9 cellular contexts compared by ENCODE assay signal in the genomic region with DNA sequence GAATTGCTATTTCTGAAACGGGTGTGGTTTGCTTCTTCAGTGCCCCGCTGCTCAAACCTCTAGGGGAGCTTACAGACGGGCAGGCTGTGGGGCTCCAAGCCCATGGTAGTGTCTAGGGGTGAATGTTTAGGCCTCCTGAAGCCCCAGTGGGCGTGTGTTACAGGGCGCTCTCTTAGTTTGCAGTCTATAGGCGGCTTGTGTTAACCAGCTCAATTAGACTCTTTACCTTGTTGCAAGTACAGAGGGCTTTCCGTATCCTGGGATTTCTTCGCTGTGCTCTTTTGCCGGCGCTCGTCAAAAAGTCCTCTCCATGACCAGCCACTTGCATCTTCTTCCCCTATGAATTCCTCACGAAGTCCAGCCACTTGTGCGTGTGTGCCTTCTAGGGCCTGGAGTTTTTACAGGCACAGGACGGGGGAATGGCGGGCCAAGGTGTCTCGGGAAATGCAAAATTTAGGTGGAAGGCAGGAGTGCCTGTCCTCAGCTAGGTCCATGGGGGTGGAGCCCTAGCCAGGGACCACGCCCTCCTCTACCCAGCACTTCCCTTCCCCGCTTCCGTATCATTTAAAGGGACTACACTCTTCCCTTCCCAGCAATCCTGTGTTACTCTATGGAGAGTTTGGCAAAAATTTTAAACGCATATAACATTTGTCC.
DNase-seq lines count a peak whose midpoint lies in the region; ATAC-seq, FAIRE-seq and TF ChIP-seq lines count a peak whose summit lies in the region.
"Had no signal": no experiment of that assay in that cellular context is flagged by ENCODE, and none has a peak within 500 bp of the region (broad histone marks: within the 10 kb centered on the region; RNA-seq: fewer than 3 reads in every experiment).

No MANE protein-coding gene starts in this region.

- intact Hi-C loops in dendritic cell treated with granulocyte-macrophage colony-stimulating factor and Interleukin-4, amounts not matched to agents 40 ng/mL and 50 ng/mL, for 4 days (cut with micrococcal nuclease): no loop called here
- intact Hi-C loops in kidney (cut with DNase I): no loop called here

- H3K27ac ChIP-seq in kidney (ENCODE audit: low read depth in 2 of 2, low read length in 2 of 2) (no peak overlapping the region), small intestine (ENCODE audit: low read depth in 1 of 2, low read length in 1 of 2) (no peak overlapping the region)
- H3K27ac ChIP-seq in effector memory CD4-positive, alpha-beta T cell (ENCODE audit: insufficient read depth, low read length, poor library complexity, severe bottlenecking): no peak overlapping the region

- no peak overlapping the region for H3K9ac ChIP-seq in kidney (ENCODE audit: low read length in 2 of 2)

- H3K4me1 Mint-ChIP-seq in dendritic cell treated with granulocyte-macrophage colony-stimulating factor and Interleukin-4, amounts not matched to agents 40 ng/mL and 50 ng/mL, for 4 days (ENCODE audit: low read depth): no peaks in the 10 kb centered on the region

- H3K27me3 ChIP-seq in small intestine (ENCODE audit: control insufficient read depth in 2 of 2, insufficient read depth in 2 of 2, low read length in 2 of 2): no peaks in the 10 kb centered on the region
- H3K27me3 ChIP-seq in effector memory CD4-positive, alpha-beta T cell (replicated peaks; ENCODE audit: control insufficient read depth, insufficient read depth, low read length, poor library complexity, severe bottlenecking): no peaks in the 10 kb centered on the region

- H3K27ac Mint-ChIP-seq in dendritic cell treated with granulocyte-macrophage colony-stimulating factor and Interleukin-4, amounts not matched to agents 40 ng/mL and 50 ng/mL, for 4 days: peak overlapping the region; percentile 55

- WGBS in small intestine, 3 donors: 36 to 50% (median 46%) methylated on average over 20 of the region's 20 CpGs

- H3K9me3 ChIP-seq in kidney (ENCODE audit: control insufficient read depth in 1 of 2, low read length in 2 of 2) (no peaks in the 10 kb centered on the region), small intestine (ENCODE audit: control insufficient read depth, low read depth) (no peaks in the 10 kb centered on the region)
- H3K9me3 ChIP-seq in effector memory CD4-positive, alpha-beta T cell (ENCODE audit: control insufficient read depth, low read length): no peaks in the 10 kb centered on the region

- no peaks in the 10 kb centered on the region for H3K36me3 ChIP-seq in kidney (ENCODE audit: control insufficient read depth in 1 of 2, insufficient read depth in 2 of 2, low read length in 2 of 2)
- no peaks in the 10 kb centered on the region for H3K36me3 ChIP-seq in small intestine (ENCODE audit: control insufficient read depth in 2 of 2, insufficient read depth in 2 of 2, low read length in 2 of 2)
- no peaks in the 10 kb centered on the region for H3K36me3 ChIP-seq in effector memory CD4-positive, alpha-beta T cell (ENCODE audit: control insufficient read depth, insufficient read depth, low read length)

- H3K9me3 Mint-ChIP-seq in dendritic cell treated with granulocyte-macrophage colony-stimulating factor and Interleukin-4, amounts not matched to agents 40 ng/mL and 50 ng/mL, for 4 days: peaks cover 35% of the 10 kb centered on the region

- H3K27me3 Mint-ChIP-seq in dendritic cell treated with granulocyte-macrophage colony-stimulating factor and Interleukin-4, amounts not matched to agents 40 ng/mL and 50 ng/mL, for 4 days: no peaks in the 10 kb centered on the region

- no peak for TF ChIP-seq CTCF in kidney (IDR thresholded peaks at IDR 0.05; ENCODE audit: borderline replicate concordance, extremely low read depth, insufficient read depth)

- ATAC-seq in HG02588 (IDR thresholded peaks at IDR 0.05; ENCODE audit: unreplicated experiment): peak; percentile 44

- H3K4me3 ChIP-seq in kidney (ENCODE audit: low read length in 2 of 2) (peak overlapping the region; percentile 56 to 77), small intestine (ENCODE audit: low read depth in 1 of 2, low read length in 2 of 2) (peak overlapping the region in 1 of 2 donors; percentile 20)
- H3K4me3 ChIP-seq in effector memory CD4-positive, alpha-beta T cell (ENCODE audit: insufficient read depth, low read depth, low read length, poor library complexity, severe bottlenecking): no peak overlapping the region

- H3K4me3 Mint-ChIP-seq in dendritic cell treated with granulocyte-macrophage colony-stimulating factor and Interleukin-4, amounts not matched to agents 40 ng/mL and 50 ng/mL, for 4 days: peak overlapping the region; percentile 76

- H3K36me3 Mint-ChIP-seq in dendritic cell treated with granulocyte-macrophage colony-stimulating factor and Interleukin-4, amounts not matched to agents 40 ng/mL and 50 ng/mL, for 4 days (ENCODE audit: low read depth): no peaks in the 10 kb centered on the region

- FAIRE-seq in kidney (lab: Jason Lieb, UNC) (no peak), small intestine (lab: Jason Lieb, UNC) (no peak)

- peak; percentile 62 for DNase-seq in kidney
- peak; percentile 36 for DNase-seq in small intestine
- DNase-seq in HT-29 (ENCODE audit: low spot score): no peak
- no peak for DNase-seq in GM19238 (ENCODE audit: insufficient read length, low spot score)
- no peak for DNase-seq in NCI-H146 treated with DMSO at 0.1 percent for 48 hours (lab: John Stamatoyannopoulos, UW; ENCODE audit: unreplicated experiment)
- no peak for DNase-seq in effector memory CD4-positive, alpha-beta T cell
- DNase-seq: activated CD4-positive, alpha-beta T cell treated with anti-CD3 and anti-CD28 coated beads, Interleukin-2, amount 50 U/mL, for 4 hours had no signal

- H3K4me1 ChIP-seq in kidney (ENCODE audit: control insufficient read depth in 1 of 2, insufficient read depth in 1 of 2, low read depth in 1 of 2, low read length in 2 of 2) (no peaks in the 10 kb centered on the region), small intestine (ENCODE audit: control insufficient read depth in 2 of 2, insufficient read depth in 1 of 2, low read depth in 1 of 2, low read length in 1 of 2) (peaks cover 0 to 1% of the 10 kb centered on the region in 2 donors)
- no peaks in the 10 kb centered on the region for H3K4me1 ChIP-seq in effector memory CD4-positive, alpha-beta T cell (ENCODE audit: control insufficient read depth, insufficient read depth, low read length, poor library complexity, severe bottlenecking)

Comparison
In these comparisons a context has a peak if more than half of its experiments do, and no peak if none do; other contexts are left out.
1. DNase-seq: peak in kidney (single experiment) and small intestine (single experiment); none in HT-29 (single experiment), GM19238 (single experiment), NCI-H146 treated with DMSO at 0.1 percent for 48 hours (single experiment) and effector memory CD4-positive, alpha-beta T cell (0 of 3).